ENCODE assay signal across 1 cellular context in the genomic region with DNA sequence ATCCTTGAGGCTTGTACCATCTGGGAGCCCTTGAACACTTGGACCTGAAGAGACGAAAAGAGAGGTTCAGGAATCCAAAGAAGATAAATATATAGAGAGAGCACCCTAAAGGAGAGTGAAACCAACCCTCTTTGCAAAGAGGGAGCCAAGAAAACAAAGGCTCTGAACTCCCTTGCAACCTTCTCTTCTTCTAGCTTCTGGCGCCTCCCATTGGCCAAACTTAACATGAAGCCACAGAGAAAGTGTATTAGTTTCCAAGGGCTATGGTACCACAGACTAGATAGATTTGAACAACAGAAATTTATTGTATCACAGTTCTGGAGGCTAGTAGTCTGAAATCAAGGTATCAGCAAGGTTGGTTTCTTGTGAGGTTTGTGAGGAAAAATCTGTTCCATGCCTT.
TF ChIP-seq lines count a peak whose summit lies in the region.

No MANE protein-coding gene starts in this region.

TF ChIP-seq in HCT116, 20 proteins besides CTCF, POLR2A, EP300 and RAD21:
- TF ChIP-seq, protein P1, sequence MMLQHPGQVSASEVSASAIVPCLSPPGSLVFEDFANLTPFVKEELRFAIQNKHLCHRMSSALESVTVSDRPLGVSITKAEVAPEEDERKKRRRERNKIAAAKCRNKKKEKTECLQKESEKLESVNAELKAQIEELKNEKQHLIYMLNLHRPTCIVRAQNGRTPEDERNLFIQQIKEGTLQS (IDR thresholded peaks at IDR 0.05): no peak
- peak; percentile 74; the same call in 1 of the 2 replicates for TF ChIP-seq CBX3 (IDR thresholded peaks at IDR 0.05; ENCODE audit: low read depth)
